In genomic region chr2:25164526-25164925, GRCh38 we compare ENCODE assay signal across 21 cellular contexts. TPM values are rescaled to one million over a fixed set of nuclear protein-coding genes. Genes with fewer than 3 reads are reported as not detected.
"Had no signal": no experiment of that assay in that cellular context is flagged by ENCODE, and none has a peak within 500 bp of the region (broad histone marks: within the 10 kb centered on the region; RNA-seq: fewer than 3 reads in every experiment).

No MANE protein-coding gene starts in this region.

- H3K4me3 ChIP-seq: heart right ventricle, mucosa of descending colon, ovary, stomach, thoracic aorta, transverse colon had no signal

- DNase-seq: immature natural killer cell; kidney; left colon; mammary epithelial cell; naive thymus-derived CD8-positive, alpha-beta T cell; ovary; right cardiac atrium; small intestine; stimulated activated CD4-positive, alpha-beta T cell treated with anti-CD3 and anti-CD28 coated beads, Interleukin-15, amount 100 ng/mL, for 24 hours; stimulated activated CD4-positive, alpha-beta T cell treated with anti-CD3 and anti-CD28 coated beads, Interleukin-1b, Interleukin-23, amount 100 ng/mL, for 48 hours; stimulated activated CD4-positive, alpha-beta T cell treated with anti-CD3 and anti-CD28 coated beads, Interleukin-4, amount 100 ng/mL, for 24 hours; stimulated activated naive CD4-positive, alpha-beta T cell; stomach; substantia nigra; transverse colon had no signal

- H3K9me3 ChIP-seq: mucosa of descending colon, ovary, stomach, thoracic aorta, transverse colon had no signal

- H3K36me3 ChIP-seq: heart right ventricle, ovary, stomach, thoracic aorta, transverse colon had no signal

- ATAC-seq: esophagus mucosa; heart right ventricle; left colon; mucosa of descending colon; naive thymus-derived CD8-positive, alpha-beta T cell; right cardiac atrium had no signal

- H3K27ac ChIP-seq: heart right ventricle, ovary, stomach, thoracic aorta, transverse colon had no signal

- H3K27me3 ChIP-seq: ovary had no signal

RNA-seq across cellular contexts. Expression of gene POMC, which starts 3.9 kb away (rescaled TPM):
- polyA plus RNA-seq: fibroblast of lung, mammary epithelial cell, neural cell had no signal
